ENCODE assay signal across 8 cellular contexts in genomic region chrX:40108084-40108958, GRCh38. TPM values are rescaled to one million over a fixed set of nuclear protein-coding genes. Genes with fewer than 3 reads are reported as not detected.
DNase-seq lines count a peak whose midpoint lies in the region; ATAC-seq and TF ChIP-seq lines count a peak whose summit lies in the region.

No MANE protein-coding gene starts in this region.

- H3K36me3 ChIP-seq in Peyer's patch: no peaks in the 10 kb centered on the region

- no peaks in the 10 kb centered on the region for H3K36me3 Mint-ChIP-seq in activated CD4-positive, alpha-beta T cell treated with anti-CD3 and anti-CD28 coated beads, Interleukin-2, amount 10 ng/mL, durations not matched to agents 24 days and 14 days (ENCODE audit: low read depth)
- H3K36me3 Mint-ChIP-seq in naive B cell: no peaks in the 10 kb centered on the region

- H3K27me3 ChIP-seq in Peyer's patch: no peaks in the 10 kb centered on the region

- peak overlapping the region; percentile 74 to 96 (median 84) for H3K27ac ChIP-seq in Peyer's patch

- peak overlapping the region; percentile 61 for H3K4me3 Mint-ChIP-seq in activated CD4-positive, alpha-beta T cell treated with anti-CD3 and anti-CD28 coated beads, Interleukin-2, amount 10 ng/mL, durations not matched to agents 24 days and 14 days
- peak overlapping the region; percentile 52 to 91 (median 75) for H3K4me3 Mint-ChIP-seq in naive B cell

- H3K4me1 ChIP-seq in Peyer's patch: peaks cover 0 to 17% (median 8%) of the 10 kb centered on the region in 4 donors

- no peaks in the 10 kb centered on the region for H3K9me3 ChIP-seq in Peyer's patch

- in situ Hi-C loops in KBM-7 (cut with MboI; ENCODE audit: low pct_unique_long_range_greater_than_20kb, low sequenced_read_pairs): no loop called here

- peaks cover 4% of the 10 kb centered on the region for H3K27me3 Mint-ChIP-seq in activated CD4-positive, alpha-beta T cell treated with anti-CD3 and anti-CD28 coated beads, Interleukin-2, amount 10 ng/mL, durations not matched to agents 24 days and 14 days
- H3K27me3 Mint-ChIP-seq in naive B cell: peaks cover 0 to 34% (median 4%) of the 10 kb centered on the region in 3 donors

- intact Hi-C loops in activated CD4-positive, alpha-beta T cell treated with anti-CD3 and anti-CD28 coated beads, Interleukin-2, amount 10 ng/mL, durations not matched to agents 24 days and 14 days (cut with micrococcal nuclease): loop anchor here (2.0 to 10.0 kb wide), 3 partner anchors 44 to 536 kb away; partner anchors contain the start of gene CXorf38

- H3K9me3 Mint-ChIP-seq in activated CD4-positive, alpha-beta T cell treated with anti-CD3 and anti-CD28 coated beads, Interleukin-2, amount 10 ng/mL, durations not matched to agents 24 days and 14 days: no peaks in the 10 kb centered on the region
- H3K9me3 Mint-ChIP-seq in naive B cell: peaks cover 0 to 3% (median 0%) of the 10 kb centered on the region in 7 donors

- TF ChIP-seq CTCF in Peyer's patch (IDR thresholded peaks at IDR 0.05) (no peak), epithelial cell of esophagus (IDR thresholded peaks at IDR 0.05; ENCODE audit: insufficient read depth, low read depth, low read length, missing control alignments) (no peak)

- DNase-seq in activated CD4-positive, alpha-beta T cell treated with anti-CD3 and anti-CD28 coated beads, Interleukin-2, amount 10 ng/mL, durations not matched to agents 24 days and 14 days: no peak
- DNase-seq in activated CD4-positive, alpha-beta T cell treated with anti-CD3 and anti-CD28 coated beads, Interleukin-2, amount 50 U/mL, for 1 hour: no peak
- peak in 2 of 3 donors; percentile 73 to 78 for DNase-seq in Peyer's patch
- no peak for DNase-seq in epithelial cell of esophagus (ENCODE audit: low read depth)
- no peak for DNase-seq in naive B cell
- DNase-seq in KBM-7: no peak

- peaks cover 9% of the 10 kb centered on the region for H3K4me1 Mint-ChIP-seq in activated CD4-positive, alpha-beta T cell treated with anti-CD3 and anti-CD28 coated beads, Interleukin-2, amount 10 ng/mL, durations not matched to agents 24 days and 14 days
- H3K4me1 Mint-ChIP-seq in naive B cell: peaks cover 8 to 12% (median 11%) of the 10 kb centered on the region in 3 donors

- H3K4me3 ChIP-seq in Peyer's patch: peak overlapping the region; percentile 42 to 70 (median 64)
- H3K4me3 ChIP-seq in epithelial cell of esophagus (ENCODE audit: low read length): peak overlapping the region; percentile 14

- no peak overlapping the region for H3K27ac Mint-ChIP-seq in activated CD4-positive, alpha-beta T cell treated with anti-CD3 and anti-CD28 coated beads, Interleukin-2, amount 10 ng/mL, durations not matched to agents 24 days and 14 days
- H3K27ac Mint-ChIP-seq in naive B cell: peak overlapping the region in 1 of 6 donors; percentile 9

- TF ChIP-seq POLR2A in Peyer's patch (IDR thresholded peaks at IDR 0.05): no peak

- ATAC-seq in naive B cell (ENCODE audit: low read depth in 2 of 2) (no peak), GM19467 (IDR thresholded peaks at IDR 0.05; ENCODE audit: unreplicated experiment) (no peak), HG02642 (IDR thresholded peaks at IDR 0.05; ENCODE audit: poor library complexity, unreplicated experiment) (no peak)

RNA-seq across cellular contexts. Expression of gene BCOR, which starts 10.6 kb away (rescaled TPM):
- total RNA-seq in activated CD4-positive, alpha-beta T cell treated with anti-CD3 and anti-CD28 coated beads, Interleukin-2, amount 10 ng/mL, durations not matched to agents 24 days and 14 days: 61.0 and 64.5 TPM in 2 replicates
- total RNA-seq in Peyer's patch: 10 to 100 TPM; 19.8 to 32.2 (median 26.0) TPM
- 10 to 100 TPM in 2 of 6 donors, 1 to 10 TPM in 4; 3.4 to 15.5 (median 7.8) TPM for polyA plus RNA-seq in naive B cell (ENCODE audit: low read depth in 6 of 6)

Comparison
In these comparisons a context has a peak if more than half of its experiments do, and no peak if none do; other contexts are left out.
1. DNase-seq: peak in Peyer's patch (2 of 3); none in activated CD4-positive, alpha-beta T cell treated with anti-CD3 and anti-CD28 coated beads, Interleukin-2, amount 10 ng/mL, durations not matched to agents 24 days and 14 days (single experiment), activated CD4-positive, alpha-beta T cell treated with anti-CD3 and anti-CD28 coated beads, Interleukin-2, amount 50 U/mL, for 1 hour (single experiment), epithelial cell of esophagus (single experiment), naive B cell (single experiment) and KBM-7 (single experiment).